Comparison of ENCODE assay signal across 12 cellular contexts in the genomic region with DNA sequence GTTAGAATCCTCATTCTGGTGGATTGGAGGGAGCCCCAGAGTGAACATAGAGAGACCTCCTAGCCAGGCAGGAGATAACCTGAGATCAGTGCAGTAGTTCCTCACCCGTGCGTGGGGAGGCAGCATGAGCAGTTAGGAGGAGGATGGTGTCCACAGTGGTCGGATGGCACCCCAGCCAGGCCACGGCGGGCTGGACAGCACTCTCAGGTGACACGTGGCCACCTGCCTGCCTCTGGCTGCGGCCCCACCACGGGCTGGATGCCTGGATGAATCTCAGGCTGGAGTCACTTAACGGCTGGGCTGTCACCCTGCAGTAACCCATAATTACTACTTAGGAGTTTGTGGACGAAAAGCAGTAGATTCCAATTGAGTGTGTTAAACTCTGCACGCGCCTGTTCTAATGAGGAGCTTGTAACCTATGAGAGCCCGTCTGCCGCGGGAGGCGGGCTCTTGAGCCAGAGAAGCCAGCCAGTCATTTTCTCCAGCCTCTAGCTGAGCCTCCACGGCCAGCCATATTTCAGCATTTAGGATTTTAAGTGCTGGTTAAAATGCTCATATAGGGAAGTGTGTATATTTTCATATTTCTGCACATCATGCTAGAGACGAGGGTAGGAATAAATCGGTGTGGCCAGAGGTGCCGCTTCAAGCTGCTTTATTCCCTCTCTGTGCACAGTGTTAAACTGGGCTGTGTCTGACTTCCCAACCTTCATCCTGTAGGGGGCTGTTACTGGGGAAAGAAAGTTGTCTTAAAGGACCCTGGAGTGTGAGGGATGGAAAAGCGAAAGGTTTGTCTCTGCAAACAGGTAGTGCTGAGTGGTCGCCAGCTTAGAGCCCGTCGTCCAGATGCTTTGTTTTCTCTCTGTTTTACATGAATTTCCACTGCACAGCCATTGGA.
DNase-seq lines count a peak whose midpoint lies in the region; ATAC-seq and TF ChIP-seq lines count a peak whose summit lies in the region.
"Had no signal": no experiment of that assay in that cellular context is flagged by ENCODE, and none has a peak within 500 bp of the region (broad histone marks: within the 10 kb centered on the region; RNA-seq: fewer than 3 reads in every experiment).

No MANE protein-coding gene starts in this region.

- peak overlapping the region; percentile 28 for H3K4me3 ChIP-seq in retinal pigment epithelial cell (ENCODE audit: low read length)

- TF ChIP-seq CTCF in retinal pigment epithelial cell (conservative IDR thresholded peaks at IDR 0.05; ENCODE audit: low read depth, low read length) = peak; percentile 37

- peak; percentile 2 for DNase-seq in NCI-H1105 treated with DMSO at 0.1 percent for 48 hours (lab: John Stamatoyannopoulos, UW)
- no peak for DNase-seq in NCI-H1105 (lab: John Stamatoyannopoulos, UW)
- DNase-seq in NCI-H524 treated with DMSO at 0.1 percent for 48 hours (lab: John Stamatoyannopoulos, UW) = peak; percentile 32
- DNase-seq in fibroblast of peridontal ligament (ENCODE audit: extremely low read depth) = peak; percentile 36
- DNase-seq in retinal pigment epithelial cell (ENCODE audit: low read depth) = peak; percentile 55
- no peak for DNase-seq in activated CD4-positive, alpha-beta T cell treated with anti-CD3 and anti-CD28 coated beads, Interleukin-2, amount 50 U/mL, for 48 hours
- no peak for DNase-seq in NCI-H128 (lab: John Stamatoyannopoulos, UW; ENCODE audit: unreplicated experiment)
- DNase-seq: activated CD4-positive, alpha-beta T cell treated with anti-CD3 and anti-CD28 coated beads for 48 hours; activated naive CD4-positive, alpha-beta T cell treated with Interleukin-2 at 50 U/mL for 16 hours; NCI-H1436 treated with DMSO at 0.1 percent for 48 hours; SHP77 had no signal

- ATAC-seq in HG02884 (IDR thresholded peaks at IDR 0.05; ENCODE audit: unreplicated experiment) = no peak

Comparison
In these comparisons a context has a peak if more than half of its experiments do, and no peak if none do; other contexts are left out.
1. DNase-seq: peak in NCI-H1105 treated with DMSO at 0.1 percent for 48 hours (single experiment), NCI-H524 treated with DMSO at 0.1 percent for 48 hours (single experiment), fibroblast of peridontal ligament (single experiment) and retinal pigment epithelial cell (single experiment); none in NCI-H1105 (single experiment), activated CD4-positive, alpha-beta T cell treated with anti-CD3 and anti-CD28 coated beads, Interleukin-2, amount 50 U/mL, for 48 hours (0 of 2) and NCI-H128 (single experiment).